ENCODE assay signal across 2 cellular contexts in the genomic region with DNA sequence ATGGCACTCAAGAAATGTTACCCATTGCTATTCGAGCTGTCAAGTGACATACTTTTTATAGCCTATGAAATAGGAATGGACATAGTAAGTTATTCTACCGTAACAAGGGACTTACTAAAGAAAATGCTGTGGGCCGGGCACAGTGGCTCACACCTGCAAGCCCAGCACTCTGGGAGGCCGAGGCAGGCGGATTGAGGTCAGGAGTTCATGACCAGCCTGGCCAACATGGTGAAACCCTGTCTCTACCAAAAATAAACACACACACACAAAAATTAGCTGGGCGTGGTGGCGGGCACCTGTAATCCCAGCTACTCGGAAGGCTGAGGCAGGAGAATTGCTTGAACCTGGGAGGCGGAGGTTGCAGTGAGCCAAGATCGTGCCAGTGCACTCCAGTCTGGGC. TPM values are rescaled to one million over a fixed set of nuclear protein-coding genes. Genes with fewer than 3 reads are reported as not detected.
"Had no signal": no experiment of that assay in that cellular context is flagged by ENCODE, and none has a peak within 500 bp of the region (broad histone marks: within the 10 kb centered on the region; RNA-seq: fewer than 3 reads in every experiment).

No MANE protein-coding gene starts in this region.

RNA-seq across cellular contexts. Expression of a gene that starts 53.0 kb away (rescaled TPM):
- total RNA-seq: HT-29, IMR-90 had no signal
